In the genomic region with DNA sequence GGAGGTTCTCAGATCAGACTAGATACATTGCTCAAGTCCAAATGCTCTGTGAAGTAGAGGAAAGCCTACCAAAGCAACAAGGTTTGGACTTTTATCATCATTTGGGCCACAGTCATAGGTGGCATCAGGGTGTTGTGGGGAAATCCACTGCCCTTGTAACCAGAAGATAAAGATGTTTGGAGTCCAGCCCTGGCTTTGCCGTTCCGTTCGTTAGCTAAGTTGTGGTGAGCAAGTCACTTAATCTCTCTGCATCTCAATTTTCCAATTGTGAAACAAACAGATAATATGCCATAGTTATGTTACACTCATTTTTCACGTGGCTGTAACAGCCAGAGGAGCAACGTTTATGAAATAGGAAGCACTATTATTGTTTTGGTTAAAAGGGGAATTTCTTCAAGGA, we compare ENCODE assay signal across 33 cellular contexts.
"Had no signal": no experiment of that assay in that cellular context is flagged by ENCODE, and none has a peak within 500 bp of the region (broad histone marks: within the 10 kb centered on the region; RNA-seq: fewer than 3 reads in every experiment).

No MANE protein-coding gene starts in this region.

- H3K36me3 Mint-ChIP-seq: activated CD4-positive, alpha-beta memory T cell treated with anti-CD3 and anti-CD28 coated beads for 36 hours; activated CD8-positive, alpha-beta memory T cell treated with anti-CD3 and anti-CD28 coated beads, Interleukin-2, amount 10 ng/mL, durations not matched to agents 7 days and 5 days; activated naive CD8-positive, alpha-beta T cell treated with anti-CD3 and anti-CD28 coated beads for 36 hours; WTC11 had no signal

- H3K9ac ChIP-seq: SK-N-SH had no signal

- H3K27ac Mint-ChIP-seq: activated CD4-positive, alpha-beta memory T cell treated with anti-CD3 and anti-CD28 coated beads for 36 hours; activated CD4-positive, alpha-beta T cell treated with anti-CD3 and anti-CD28 coated beads for 36 hours; activated CD4-positive, alpha-beta T cell treated with anti-CD3 and anti-CD28 coated beads, Interleukin-2, amount 10 ng/mL, durations not matched to agents 7 days and 5 days; activated CD8-positive, alpha-beta memory T cell treated with anti-CD3 and anti-CD28 coated beads, Interleukin-2, amount 10 ng/mL, durations not matched to agents 7 days and 5 days; activated naive CD8-positive, alpha-beta T cell treated with anti-CD3 and anti-CD28 coated beads for 36 hours; activated T-cell treated with anti-CD3 and anti-CD28 coated beads, Interleukin-2, amount 50 U/mL, for 72 hours; activated T-helper 17 cell treated with anti-CD3 and anti-CD28 coated beads, Interleukin-2, amount 50 U/mL, for 72 hours; T-helper 1 cell treated with Interleukin-12 subunit alpha and Interleukin-12 subunit beta and Interleukin-4 antibody, amounts not matched to agents 30 μg/mL and 1 μg/mL, for 36 hours; T-helper 2 cell treated with Interferon-gamma antibody and Interleukin-4, amounts not matched to agents 5 μg/mL and 100 μg/mL, for 36 hours; WTC11 had no signal

- H3K36me3 ChIP-seq: ascending aorta, cardiac muscle cell, SJCRH30 had no signal

- H3K4me1 Mint-ChIP-seq: activated CD4-positive, alpha-beta T cell treated with anti-CD3 and anti-CD28 coated beads, Interleukin-2, amount 10 ng/mL, durations not matched to agents 7 days and 5 days; activated CD8-positive, alpha-beta memory T cell treated with anti-CD3 and anti-CD28 coated beads, Interleukin-2, amount 10 ng/mL, durations not matched to agents 7 days and 5 days; central memory CD8-positive, alpha-beta T cell had no signal

- H3K4me3 Mint-ChIP-seq: activated CD4-positive, alpha-beta memory T cell treated with anti-CD3 and anti-CD28 coated beads for 36 hours; activated CD4-positive, alpha-beta T cell treated with anti-CD3 and anti-CD28 coated beads for 36 hours; activated CD4-positive, alpha-beta T cell treated with anti-CD3 and anti-CD28 coated beads, Interleukin-2, amount 10 ng/mL, durations not matched to agents 7 days and 5 days; activated CD8-positive, alpha-beta memory T cell treated with anti-CD3 and anti-CD28 coated beads, Interleukin-2, amount 10 ng/mL, durations not matched to agents 7 days and 5 days; activated naive CD8-positive, alpha-beta T cell treated with anti-CD3 and anti-CD28 coated beads for 36 hours; activated T-cell treated with anti-CD3 and anti-CD28 coated beads, Interleukin-2, amount 50 U/mL, for 72 hours; activated T-helper 17 cell treated with anti-CD3 and anti-CD28 coated beads, Interleukin-2, amount 50 U/mL, for 72 hours; central memory CD8-positive, alpha-beta T cell; T-helper 1 cell treated with Interleukin-12 subunit alpha and Interleukin-12 subunit beta and Interleukin-4 antibody, amounts not matched to agents 30 μg/mL and 1 μg/mL, for 36 hours; T-helper 2 cell treated with Interferon-gamma antibody and Interleukin-4, amounts not matched to agents 5 μg/mL and 100 μg/mL, for 36 hours; WTC11 had no signal

- H3K4me1 ChIP-seq: SJCRH30 had no signal

- ATAC-seq: activated CD4-positive, alpha-beta T cell treated with anti-CD3 and anti-CD28 coated beads for 36 hours; activated CD4-positive, CD25-positive, alpha-beta regulatory T cell treated with anti-CD3 and anti-CD28 coated beads, Interleukin-2, amount 50 U/mL, for 24 hours; activated CD8-positive, alpha-beta memory T cell treated with anti-CD3 and anti-CD28 coated beads, Interleukin-2, amount 10 ng/mL, durations not matched to agents 7 days and 5 days; activated T-cell treated with anti-CD3 and anti-CD28 coated beads, Interleukin-2, amount 50 U/mL, for 72 hours; activated T-helper 17 cell treated with anti-CD3 and anti-CD28 coated beads, Interleukin-2, amount 50 U/mL, for 72 hours; K562; Panc1; WTC11 had no signal

- DNase-seq: activated CD4-positive, alpha-beta memory T cell treated with anti-CD3 and anti-CD28 coated beads for 36 hours; activated CD4-positive, alpha-beta T cell treated with anti-CD3 and anti-CD28 coated beads for 36 hours; activated CD4-positive, alpha-beta T cell treated with anti-CD3 and anti-CD28 coated beads, Interleukin-2, amount 10 ng/mL, durations not matched to agents 7 days and 5 days; activated CD8-positive, alpha-beta memory T cell treated with anti-CD3 and anti-CD28 coated beads for 24 hours; activated CD8-positive, alpha-beta memory T cell treated with anti-CD3 and anti-CD28 coated beads, Interleukin-2, amount 10 ng/mL, durations not matched to agents 7 days and 5 days; activated effector memory CD4-positive, alpha-beta T cell treated with anti-CD3 and anti-CD28 coated beads, Interleukin-2, amount 50 U/mL, for 16 hours; activated naive CD4-positive, alpha-beta T cell; activated naive CD4-positive, alpha-beta T cell treated with anti-CD3 and anti-CD28 coated beads, Interleukin-2, amount 50 U/mL, for 16 hours; activated naive CD8-positive, alpha-beta T cell treated with anti-CD3 and anti-CD28 coated beads for 36 hours; activated T-cell treated with anti-CD3 and anti-CD28 coated beads, Interleukin-2, amount 50 U/mL, for 1 hour; activated T-cell treated with anti-CD3 and anti-CD28 coated beads, Interleukin-2, amount 50 U/mL, for 72 hours; amygdala; IMR-90; NCI-H1105; NCI-H1417 treated with DMSO at 0.1 percent for 48 hours; NCI-H1694; NCI-H1930; NCI-H2081 treated with DMSO at 0.1 percent for 48 hours; NCI-H226; NCI-H446 treated with DMSO at 0.1 percent for 48 hours; SHP77; SJCRH30; SK-N-SH had no signal

- FAIRE-seq: K562 had no signal

- H3K27me3 Mint-ChIP-seq: activated CD4-positive, alpha-beta memory T cell treated with anti-CD3 and anti-CD28 coated beads for 36 hours; activated CD4-positive, alpha-beta T cell treated with anti-CD3 and anti-CD28 coated beads for 36 hours; activated CD4-positive, alpha-beta T cell treated with anti-CD3 and anti-CD28 coated beads, Interleukin-2, amount 10 ng/mL, durations not matched to agents 7 days and 5 days; activated CD8-positive, alpha-beta memory T cell treated with anti-CD3 and anti-CD28 coated beads, Interleukin-2, amount 10 ng/mL, durations not matched to agents 7 days and 5 days; activated naive CD8-positive, alpha-beta T cell treated with anti-CD3 and anti-CD28 coated beads for 36 hours; activated T-helper 17 cell treated with anti-CD3 and anti-CD28 coated beads, Interleukin-2, amount 50 U/mL, for 72 hours; central memory CD8-positive, alpha-beta T cell had no signal

- H3K27me3 ChIP-seq: ascending aorta, cardiac muscle cell, SJCRH30 had no signal

- H3K9me3 Mint-ChIP-seq: activated CD4-positive, alpha-beta memory T cell treated with anti-CD3 and anti-CD28 coated beads for 36 hours; activated naive CD8-positive, alpha-beta T cell treated with anti-CD3 and anti-CD28 coated beads for 36 hours; central memory CD8-positive, alpha-beta T cell; T-helper 1 cell treated with Interleukin-12 subunit alpha and Interleukin-12 subunit beta and Interleukin-4 antibody, amounts not matched to agents 30 μg/mL and 1 μg/mL, for 36 hours; T-helper 2 cell treated with Interferon-gamma antibody and Interleukin-4, amounts not matched to agents 5 μg/mL and 100 μg/mL, for 36 hours had no signal

- H3K27ac ChIP-seq: ascending aorta, cardiac muscle cell, SJCRH30 had no signal

- H3K4me3 ChIP-seq: ascending aorta, cardiac muscle cell, K562, SJCRH30 had no signal

- H3K9me3 ChIP-seq: ascending aorta, SJCRH30, SK-N-SH had no signal
